In genomic region chr19:18292810-18293641, GRCh38 we compare ENCODE assay signal across 8 cellular contexts. TPM values are rescaled to one million over a fixed set of nuclear protein-coding genes. Genes with fewer than 3 reads are reported as not detected.
DNase-seq lines count a peak whose midpoint lies in the region; ATAC-seq and TF ChIP-seq lines count a peak whose summit lies in the region.

No MANE protein-coding gene starts in this region.

- no peak for TF ChIP-seq CTCF in neural progenitor cell (IDR thresholded peaks at IDR 0.05)

- H3K9me3 Mint-ChIP-seq in activated CD4-positive, alpha-beta T cell treated with anti-CD3 and anti-CD28 coated beads, Interleukin-2, amount 10 ng/mL, durations not matched to agents 7 days and 5 days: peaks cover 2% of the 10 kb centered on the region
- H3K9me3 Mint-ChIP-seq in neural progenitor cell: peaks cover 4% of the 10 kb centered on the region

- intact Hi-C loops in aorta (cut with DNase I): no loop called here

- H4K20me1 ChIP-seq in neural progenitor cell (ENCODE audit: low read depth): no peaks in the 10 kb centered on the region

- H3K4me1 Mint-ChIP-seq in activated CD4-positive, alpha-beta T cell treated with anti-CD3 and anti-CD28 coated beads, Interleukin-2, amount 10 ng/mL, durations not matched to agents 7 days and 5 days: peaks cover 78% of the 10 kb centered on the region
- peaks cover 47% of the 10 kb centered on the region for H3K4me1 Mint-ChIP-seq in neural progenitor cell

- H3K36me3 Mint-ChIP-seq in activated CD4-positive, alpha-beta T cell treated with anti-CD3 and anti-CD28 coated beads, Interleukin-2, amount 10 ng/mL, durations not matched to agents 7 days and 5 days (ENCODE audit: low read depth): peaks cover 4% of the 10 kb centered on the region
- no peaks in the 10 kb centered on the region for H3K36me3 Mint-ChIP-seq in neural progenitor cell

- H3K4me3 Mint-ChIP-seq in activated CD4-positive, alpha-beta T cell treated with anti-CD3 and anti-CD28 coated beads, Interleukin-2, amount 10 ng/mL, durations not matched to agents 7 days and 5 days: peak overlapping the region; percentile 93
- peak overlapping the region; percentile 89 for H3K4me3 Mint-ChIP-seq in neural progenitor cell

- H3K36me3 ChIP-seq in neural progenitor cell: no peaks in the 10 kb centered on the region
- H3K36me3 ChIP-seq in aorta (ENCODE audit: control insufficient read depth in 1 of 2, insufficient read depth in 2 of 2, low read length in 1 of 2): no peaks in the 10 kb centered on the region

- no peaks in the 10 kb centered on the region for H3K9me3 ChIP-seq in neural progenitor cell (ENCODE audit: low read depth)
- H3K9me3 ChIP-seq in aorta (ENCODE audit: control insufficient read depth, low read length): no peaks in the 10 kb centered on the region

- H3F3A ChIP-seq in neural progenitor cell (ENCODE audit: low read depth): peaks cover 60% of the 10 kb centered on the region

- DNase-seq in activated CD4-positive, alpha-beta T cell treated with anti-CD3 and anti-CD28 coated beads, Interleukin-2, amount 10 ng/mL, durations not matched to agents 7 days and 5 days: peak; percentile 57
- no peak for DNase-seq in activated CD4-positive, alpha-beta T cell treated with anti-CD3 and anti-CD28 coated beads, Interleukin-2, amount 50 U/mL, for 1 hour
- DNase-seq in NCI-H2227 treated with DMSO at 0.1 percent for 48 hours (lab: John Stamatoyannopoulos, UW): peak; percentile 58
- peak; percentile 26 for DNase-seq in activated naive CD4-positive, alpha-beta T cell treated with anti-CD3 and anti-CD28 coated beads, Interleukin-2, amount 50 U/mL, for 16 hours
- DNase-seq in glomerular visceral epithelial cell (ENCODE audit: extremely low spot score): peak; percentile 34
- DNase-seq in neural progenitor cell (ENCODE audit: low spot score): peak; percentile 94
- DNase-seq in aorta: peak; percentile 91 to 93
- no peak for DNase-seq in dedifferentiated amniotic fluid mesenchymal stem cell (ENCODE audit: extremely low spot score)

- ATAC-seq in aorta (ENCODE audit: low FRiP score): peak; percentile 64

- WGBS in aorta, 2 donors: 8 to 10% methylated on average over 29 to 31 of the region's 31 CpGs

- H3K79me2 ChIP-seq in neural progenitor cell (ENCODE audit: low read depth): no peaks in the 10 kb centered on the region

- POLR2A ChIA-PET in activated CD4-positive, alpha-beta T cell treated with anti-CD3 and anti-CD28 coated beads, Interleukin-2, amount 10 ng/mL, durations not matched to agents 7 days and 5 days (lab: Charles Lee): interaction anchor here (1.6 to 4.7 kb wide), 2 partner anchors 12 to 13 kb away, joined by 9 to 92 read pairs; partner anchors contain the start of gene JUND

- no peaks in the 10 kb centered on the region for H3K27me3 Mint-ChIP-seq in activated CD4-positive, alpha-beta T cell treated with anti-CD3 and anti-CD28 coated beads, Interleukin-2, amount 10 ng/mL, durations not matched to agents 7 days and 5 days
- H3K27me3 Mint-ChIP-seq in neural progenitor cell (ENCODE audit: insufficient read depth, low read depth): peaks cover 17% of the 10 kb centered on the region

- H3K4me1 ChIP-seq in neural progenitor cell: peaks cover 21% of the 10 kb centered on the region
- no peaks in the 10 kb centered on the region for H3K4me1 ChIP-seq in aorta (ENCODE audit: control insufficient read depth in 1 of 2, insufficient read depth in 2 of 2, low read length in 2 of 2)

- peak overlapping the region; percentile 77 for H3K4me2 ChIP-seq in neural progenitor cell

- peak overlapping the region; percentile 95 for H3K27ac Mint-ChIP-seq in activated CD4-positive, alpha-beta T cell treated with anti-CD3 and anti-CD28 coated beads, Interleukin-2, amount 10 ng/mL, durations not matched to agents 7 days and 5 days
- H3K27ac Mint-ChIP-seq in neural progenitor cell: peak overlapping the region; percentile 79

- peak overlapping the region; percentile 22 for H3K27ac ChIP-seq in neural progenitor cell
- peak overlapping the region; percentile 94 to 95 for H3K27ac ChIP-seq in aorta (ENCODE audit: low read depth in 1 of 2, low read length in 2 of 2)

- H3K4me3 ChIP-seq in neural progenitor cell: peak overlapping the region; percentile 55
- peak overlapping the region; percentile 63 to 66 for H3K4me3 ChIP-seq in aorta (ENCODE audit: low read length in 2 of 2)

- H3K27me3 ChIP-seq in neural progenitor cell: no peaks in the 10 kb centered on the region
- no peaks in the 10 kb centered on the region for H3K27me3 ChIP-seq in aorta (ENCODE audit: control insufficient read depth in 1 of 2, insufficient read depth in 2 of 2, low read length in 1 of 2)

- no peak overlapping the region for H3K9ac ChIP-seq in neural progenitor cell

- peak overlapping the region; percentile 21 for H2AFZ ChIP-seq in neural progenitor cell (replicated peaks)

- CTCF ChIA-PET in activated CD4-positive, alpha-beta T cell treated with anti-CD3 and anti-CD28 coated beads, Interleukin-2, amount 10 ng/mL, durations not matched to agents 7 days and 5 days (lab: Charles Lee): interaction anchor here (0.5 to 3.6 kb wide), 12 partner anchors 9 to 494 kb away, joined by 3 to 69 read pairs (median 4); partner anchors contain the start of genes ELL, JUND and LSM4

RNA-seq across cellular contexts. Expression of gene JUND, which starts 11.6 kb away (rescaled TPM):
- total RNA-seq in activated CD4-positive, alpha-beta T cell treated with anti-CD3 and anti-CD28 coated beads, Interleukin-2, amount 10 ng/mL, durations not matched to agents 7 days and 5 days: 100 to 1,000 TPM; 343 to 347 TPM
- total RNA-seq in neural progenitor cell (ENCODE audit: low replicate concordance): 51.7 and 107 TPM in 2 replicates
- total RNA-seq in aorta: 100 to 1,000 TPM; 214 to 492 TPM
- polyA plus RNA-seq in aorta: 100 to 1,000 TPM in 1 of 2 donors, 10 to 100 TPM in 1; 62.6 to 161 TPM

RNA-seq across cellular contexts. Expression of gene IQCN, which starts 18.8 kb away (rescaled TPM):
- 1 to 10 TPM; 6.3 to 7.2 TPM for total RNA-seq in activated CD4-positive, alpha-beta T cell treated with anti-CD3 and anti-CD28 coated beads, Interleukin-2, amount 10 ng/mL, durations not matched to agents 7 days and 5 days
- total RNA-seq in neural progenitor cell (ENCODE audit: low replicate concordance) (0.11 and 1.4 TPM in 2 replicates), aorta (10 to 100 TPM in 1 of 2 donors, 1 to 10 TPM in 1; 8.1 to 12.2 TPM)
- polyA plus RNA-seq in aorta: 10 to 100 TPM in 1 of 2 donors, 1 to 10 TPM in 1; 4.5 to 20.7 TPM

RNA-seq across cellular contexts. Expression of gene LSM4, which starts 29.9 kb away (rescaled TPM):
- 100 to 1,000 TPM; 156 to 181 TPM for total RNA-seq in activated CD4-positive, alpha-beta T cell treated with anti-CD3 and anti-CD28 coated beads, Interleukin-2, amount 10 ng/mL, durations not matched to agents 7 days and 5 days
- 440 and 768 TPM in 2 replicates for total RNA-seq in neural progenitor cell (ENCODE audit: low replicate concordance)
- 10 to 100 TPM; 32.2 to 34.5 TPM for total RNA-seq in aorta
- 10 to 100 TPM; 58.6 to 91.8 TPM for polyA plus RNA-seq in aorta

RNA-seq across cellular contexts. Expression of gene PGPEP1, which starts 47.4 kb away (rescaled TPM):
- 10 to 100 TPM; 24.1 to 24.8 TPM for total RNA-seq in activated CD4-positive, alpha-beta T cell treated with anti-CD3 and anti-CD28 coated beads, Interleukin-2, amount 10 ng/mL, durations not matched to agents 7 days and 5 days
- 2.1 and 5.7 TPM in 2 replicates for total RNA-seq in neural progenitor cell (ENCODE audit: low replicate concordance)
- total RNA-seq in aorta: 10 to 100 TPM; 41.5 to 46.9 TPM
- 10 to 100 TPM; 19.2 to 25.3 TPM for polyA plus RNA-seq in aorta

Comparison
In these comparisons a context has a peak if more than half of its experiments do, and no peak if none do; other contexts are left out.
1. DNase-seq: peak in activated CD4-positive, alpha-beta T cell treated with anti-CD3 and anti-CD28 coated beads, Interleukin-2, amount 10 ng/mL, durations not matched to agents 7 days and 5 days (single experiment), NCI-H2227 treated with DMSO at 0.1 percent for 48 hours (single experiment), activated naive CD4-positive, alpha-beta T cell treated with anti-CD3 and anti-CD28 coated beads, Interleukin-2, amount 50 U/mL, for 16 hours (single experiment), glomerular visceral epithelial cell (single experiment), neural progenitor cell (single experiment) and aorta (2 of 2); none in activated CD4-positive, alpha-beta T cell treated with anti-CD3 and anti-CD28 coated beads, Interleukin-2, amount 50 U/mL, for 1 hour (single experiment) and dedifferentiated amniotic fluid mesenchymal stem cell (single experiment).
2. RNA of gene LSM4, which starts 29.9 kb away (total RNA-seq): 440 to 768 TPM in neural progenitor cell and 156 to 181 TPM in activated CD4-positive, alpha-beta T cell treated with anti-CD3 and anti-CD28 coated beads, Interleukin-2, amount 10 ng/mL, durations not matched to agents 7 days and 5 days; 32.2 to 34.5 TPM in aorta; every median in the first group is over 4 times any median in the second.